20 cellular contexts compared by ENCODE assay signal in genomic region chr2:23595021-23595420, GRCh38.
DNase-seq lines count a peak whose midpoint lies in the region; ATAC-seq and TF ChIP-seq lines count a peak whose summit lies in the region.
"Had no signal": no experiment of that assay in that cellular context is flagged by ENCODE, and none has a peak within 500 bp of the region (broad histone marks: within the 10 kb centered on the region; RNA-seq: fewer than 3 reads in every experiment).

No MANE protein-coding gene starts in this region.

- H3K4me2 ChIP-seq in smooth muscle cell = peak overlapping the region; percentile 78

- TF ChIP-seq POLR2A in GM18505 (IDR thresholded peaks at IDR 0.05; ENCODE audit: borderline replicate concordance, extremely low read depth, insufficient read depth, insufficient read length) = no peak

- H3K27ac Mint-ChIP-seq in chondrocyte (ENCODE audit: unreplicated experiment) = peak overlapping the region; percentile 96
- H3K27ac Mint-ChIP-seq: CD14-positive monocyte, WTC11 had no signal

- H3K27ac ChIP-seq in RWPE2 (ENCODE audit: poor library complexity, severe bottlenecking) (no peak overlapping the region), muscle layer of colon (ENCODE audit: low read depth, low read length) (peak overlapping the region; percentile 89), smooth muscle cell (ENCODE audit: low read depth) (peak overlapping the region; percentile 94)
- H3K27ac ChIP-seq: colonic mucosa had no signal

- TF ChIP-seq CTCF in RWPE2 (IDR thresholded peaks at IDR 0.05; ENCODE audit: poor library complexity, severe bottlenecking) = no peak
- no peak for TF ChIP-seq CTCF in chondrocyte (IDR thresholded peaks at IDR 0.05)
- TF ChIP-seq CTCF in smooth muscle cell (IDR thresholded peaks at IDR 0.05; ENCODE audit: borderline replicate concordance, insufficient read depth, poor library complexity, severe bottlenecking) = no peak

- no peaks in the 10 kb centered on the region for H3F3A ChIP-seq in smooth muscle cell (ENCODE audit: low read depth)

- no peaks in the 10 kb centered on the region for H3K79me2 ChIP-seq in smooth muscle cell (ENCODE audit: low read depth)

- ATAC-seq in RWPE2 (ENCODE audit: low read depth) (no peak), GM18505 (IDR thresholded peaks at IDR 0.05; ENCODE audit: unreplicated experiment) (no peak)

- H3K4me1 ChIP-seq in RWPE2 (ENCODE audit: insufficient read depth, poor library complexity, severe bottlenecking) (no peaks in the 10 kb centered on the region), muscle layer of colon (ENCODE audit: insufficient read depth, low read length) (peaks cover 54% of the 10 kb centered on the region), smooth muscle cell (ENCODE audit: low read depth) (peaks cover 21% of the 10 kb centered on the region)
- H3K4me1 ChIP-seq: colonic mucosa had no signal

- H3K36me3 ChIP-seq in RWPE2 (ENCODE audit: low read depth) = no peaks in the 10 kb centered on the region
- no peaks in the 10 kb centered on the region for H3K36me3 ChIP-seq in muscle layer of colon (ENCODE audit: insufficient read depth, low read length)
- no peaks in the 10 kb centered on the region for H3K36me3 ChIP-seq in smooth muscle cell (ENCODE audit: low read depth)
- H3K36me3 ChIP-seq: colonic mucosa had no signal

- no peak overlapping the region for H3K4me3 ChIP-seq in RWPE2 (ENCODE audit: severe bottlenecking)
- H3K4me3 ChIP-seq in muscle layer of colon (ENCODE audit: low read depth in 1 of 2, low read length in 2 of 2) = no peak overlapping the region
- no peak overlapping the region for H3K4me3 ChIP-seq in smooth muscle cell
- H3K4me3 ChIP-seq: colonic mucosa had no signal

- no peaks in the 10 kb centered on the region for H3K36me3 Mint-ChIP-seq in chondrocyte (ENCODE audit: low read depth)
- H3K36me3 Mint-ChIP-seq: CD14-positive monocyte, WTC11 had no signal

- peak; percentile 15 for DNase-seq in RWPE2 (ENCODE audit: low spot score)
- DNase-seq in chondrocyte (ENCODE audit: low spot score) = peak; percentile 29
- DNase-seq in smooth muscle cell (lab: John Stamatoyannopoulos, UW; ENCODE audit: unreplicated experiment) = no peak
- no peak for DNase-seq in NCI-H524 (lab: John Stamatoyannopoulos, UW)
- DNase-seq in NCI-H2227 (lab: John Stamatoyannopoulos, UW; ENCODE audit: unreplicated experiment) = no peak
- DNase-seq in NCI-H748 treated with DMSO at 0.1 percent for 48 hours (lab: John Stamatoyannopoulos, UW) = no peak
- DNase-seq: activated CD4-positive, alpha-beta T cell treated with anti-CD3 and anti-CD28 coated beads, Interleukin-2, amount 50 U/mL, for 4 hours; colonic mucosa; EL; endodermal cell; glutamatergic neuron; NCI-H1105 treated with DMSO at 0.1 percent for 48 hours; NCI-H446 treated with DMSO at 0.1 percent for 48 hours; NK-92 treated with Interleukin-12 subunit alpha and Interleukin-12 subunit beta, amount 100 ng/mL, for 24 hours; occipital lobe; T-helper 9 cell had no signal

- no peaks in the 10 kb centered on the region for H3K27me3 Mint-ChIP-seq in chondrocyte (ENCODE audit: low read depth)

- peaks cover 55% of the 10 kb centered on the region for H3K4me1 Mint-ChIP-seq in chondrocyte (ENCODE audit: low read depth)
- H3K4me1 Mint-ChIP-seq: CD14-positive monocyte had no signal

- no peaks in the 10 kb centered on the region for H3K9me3 Mint-ChIP-seq in chondrocyte (ENCODE audit: low read depth)
- H3K9me3 Mint-ChIP-seq: endodermal cell, WTC11 had no signal

- no peaks in the 10 kb centered on the region for H3K9me3 ChIP-seq in RWPE2 (ENCODE audit: severe bottlenecking)
- no peaks in the 10 kb centered on the region for H3K9me3 ChIP-seq in muscle layer of colon (ENCODE audit: low read length)
- no peaks in the 10 kb centered on the region for H3K9me3 ChIP-seq in smooth muscle cell (replicated peaks; ENCODE audit: low read depth)
- H3K9me3 ChIP-seq: colonic mucosa had no signal

- 96% methylated on average over 7 of the region's 7 CpGs for WGBS in smooth muscle cell (ENCODE audit: low lambda C conversion rate)

- no peak overlapping the region for H2AFZ ChIP-seq in smooth muscle cell (ENCODE audit: low read depth)

- H3K9ac ChIP-seq in muscle layer of colon (ENCODE audit: low read length) = no peak overlapping the region
- H3K9ac ChIP-seq in smooth muscle cell (ENCODE audit: low read depth) = no peak overlapping the region

- H3K27me3 ChIP-seq in RWPE2 (ENCODE audit: insufficient read depth, poor library complexity, severe bottlenecking) (no peaks in the 10 kb centered on the region), muscle layer of colon (ENCODE audit: control insufficient read depth in 1 of 2, insufficient read depth in 2 of 2, low read length in 2 of 2) (no peaks in the 10 kb centered on the region), smooth muscle cell (ENCODE audit: low read depth) (no peaks in the 10 kb centered on the region)
- H3K27me3 ChIP-seq: colonic mucosa had no signal

- no peaks in the 10 kb centered on the region for H4K20me1 ChIP-seq in smooth muscle cell (ENCODE audit: low read depth)

- no peak overlapping the region for H3K4me3 Mint-ChIP-seq in chondrocyte (ENCODE audit: unreplicated experiment)
- H3K4me3 Mint-ChIP-seq: CD14-positive monocyte, endodermal cell, WTC11 had no signal

Comparison
In these comparisons a context has a peak if more than half of its experiments do, and no peak if none do; other contexts are left out.
1. DNase-seq: peak in RWPE2 (single experiment) and chondrocyte (single experiment); none in smooth muscle cell (single experiment), NCI-H524 (0 of 2), NCI-H2227 (single experiment) and NCI-H748 treated with DMSO at 0.1 percent for 48 hours (single experiment).